Comparison of ENCODE assay signal across 8 cellular contexts in the genomic region with DNA sequence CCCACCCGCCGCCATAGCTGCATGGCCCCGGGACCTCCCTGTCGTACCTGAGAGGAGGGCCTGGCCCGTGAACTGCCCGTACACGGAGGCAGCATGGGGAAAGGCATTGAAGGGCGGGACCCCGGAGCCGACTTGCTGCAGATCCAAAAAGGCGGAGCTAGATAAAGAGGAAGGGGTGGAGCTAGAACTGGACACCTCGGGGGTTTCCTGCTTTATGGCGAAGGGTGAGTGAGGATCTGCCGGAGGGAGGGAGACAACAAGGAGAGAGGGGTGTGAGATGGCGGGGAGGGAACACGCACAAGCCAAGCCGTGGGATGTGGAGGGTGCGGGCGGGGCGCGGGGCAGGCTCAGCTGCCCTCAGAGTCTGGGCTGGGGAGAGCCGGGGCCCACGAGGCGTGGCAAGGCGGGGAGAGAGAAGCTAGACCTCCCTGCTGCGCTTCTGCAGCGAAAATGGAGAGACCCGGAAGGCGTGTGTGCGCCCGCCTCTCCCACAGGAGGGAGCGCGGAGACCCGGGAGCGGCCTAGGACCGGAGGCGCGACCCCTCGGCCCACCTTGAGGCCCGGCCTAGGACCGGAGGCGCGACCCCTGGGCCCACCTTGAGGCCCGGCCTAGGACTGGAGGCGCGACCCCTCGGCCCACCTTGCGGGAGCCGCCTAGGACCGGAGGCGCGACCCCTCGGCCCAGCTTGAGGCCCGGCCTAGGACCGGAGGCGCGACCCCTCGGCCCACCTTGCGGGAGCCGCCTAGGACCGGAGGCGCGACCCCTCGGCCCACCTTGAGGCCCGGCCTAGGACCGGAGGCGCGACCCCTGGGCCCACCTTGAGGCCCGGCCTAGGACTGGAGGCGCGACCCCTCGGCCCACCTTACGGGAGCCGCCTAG. TPM values are rescaled to one million over a fixed set of nuclear protein-coding genes. Genes with fewer than 3 reads are reported as not detected.
DNase-seq lines count a peak whose midpoint lies in the region; ATAC-seq and TF ChIP-seq lines count a peak whose summit lies in the region.
"Not testable (repeated sequence)": the region's sequence is repeated elsewhere in the genome, so short reads cannot be mapped to it uniquely, and the experiment has no call there.

No MANE protein-coding gene starts in this region.

- H3K27me3 ChIP-seq in CD4-positive, alpha-beta memory T cell (ENCODE audit: insufficient read depth, low read length); esophagus squamous epithelium: not testable (repeated sequence)

- H3K4me1 Mint-ChIP-seq in CD4-positive, alpha-beta memory T cell, result peaks cover 0 to 38% (median 4%) of the 10 kb centered on the region in 4 donors
- H3K4me1 Mint-ChIP-seq in naive thymus-derived CD8-positive, alpha-beta T cell, result peaks cover 5 to 35% (median 10%) of the 10 kb centered on the region in 4 donors

- H3K4me1 ChIP-seq in CD4-positive, alpha-beta memory T cell (ENCODE audit: insufficient read depth, low read length), result peaks cover 10% of the 10 kb centered on the region
- H3K4me1 ChIP-seq in esophagus squamous epithelium, result peaks cover 12 to 49% (median 15%) of the 10 kb centered on the region in 3 donors

- peak; percentile 73 for ATAC-seq in GM21786 (IDR thresholded peaks at IDR 0.05; ENCODE audit: unreplicated experiment)
- ATAC-seq in naive thymus-derived CD8-positive, alpha-beta T cell, result peak; percentile 89 to 94

- DNase-seq in CD4-positive, alpha-beta memory T cell, result peak; percentile 14 to 88 (median 57)
- DNase-seq in NAMALWA (ENCODE audit: low spot score) (peak; percentile 94), T-helper 2 cell (peak in 4 of 5 experiments; percentile 28 to 80 (median 54)), esophagus squamous epithelium (lab: John Stamatoyannopoulos, UW) (peak; percentile 43)
- peak; percentile 38 for DNase-seq in activated effector memory CD4-positive, alpha-beta T cell treated with Interleukin-2 at 50 U/mL for 16 hours
- peak in 8 of 10 donors; percentile 17 to 82 (median 47) for DNase-seq in naive thymus-derived CD8-positive, alpha-beta T cell
- peak; percentile 15 to 36 for DNase-seq in stimulated activated CD8-positive, alpha-beta memory T cell treated with anti-CD3 and anti-CD28 coated beads, Interleukin-2, amount 100 ng/mL, for 1 hour (ENCODE audit: low read depth in 2 of 2)

- H3K4me3 Mint-ChIP-seq in CD4-positive, alpha-beta memory T cell, result peak overlapping the region; percentile 71 to 94 (median 86)
- H3K4me3 Mint-ChIP-seq in naive thymus-derived CD8-positive, alpha-beta T cell, result peak overlapping the region; percentile 27 to 98 (median 92)

- CTCF ChIA-PET in CD4-positive, alpha-beta memory T cell (lab: Charles Lee; ENCODE audit: partially characterized antibody), result interaction anchor here (0.8 to 2.8 kb wide), 7 partner anchors 14 to 155 kb away, joined by 3 to 20 read pairs (median 7); no protein-coding TSS in a partner anchor

- WGBS in esophagus squamous epithelium, 2 donors, result 68 to 79% methylated on average over 18 to 28 of the region's 74 CpGs

- TF ChIP-seq CTCF in esophagus squamous epithelium (IDR thresholded peaks at IDR 0.05), result not testable (repeated sequence)

- POLR2A ChIA-PET in CD4-positive, alpha-beta memory T cell (lab: Charles Lee; ENCODE audit: partially characterized antibody), result interaction anchor here (0.6 to 1.9 kb wide), 8 partner anchors 8 to 125 kb away, joined by 3 to 10 read pairs (median 3); a partner anchor contains a TSS
- POLR2A ChIA-PET in naive thymus-derived CD8-positive, alpha-beta T cell (lab: Charles Lee), result interaction anchor here (0.5 to 1.9 kb wide), 9 partner anchors 10 to 64 kb away, joined by 3 to 14 read pairs (median 4); a partner anchor contains a TSS

- H3K27ac ChIP-seq in CD4-positive, alpha-beta memory T cell (ENCODE audit: low read depth, low read length), result peak overlapping the region; percentile 34
- H3K27ac ChIP-seq in esophagus squamous epithelium, result peak overlapping the region; percentile 61 to 92 (median 88)

- peak in 2 of 4 donors; percentile 20 to 31 for TF ChIP-seq POLR2A in esophagus squamous epithelium (IDR thresholded peaks at IDR 0.05)

- H3K27me3 Mint-ChIP-seq in CD4-positive, alpha-beta memory T cell; naive thymus-derived CD8-positive, alpha-beta T cell: not testable (repeated sequence)

- not testable (repeated sequence) for H3K9me3 Mint-ChIP-seq in CD4-positive, alpha-beta memory T cell; naive thymus-derived CD8-positive, alpha-beta T cell

- H3K9me3 ChIP-seq in CD4-positive, alpha-beta memory T cell (ENCODE audit: control insufficient read depth in 1 of 2, low read length in 2 of 2); esophagus squamous epithelium: not testable (repeated sequence)

- not testable (repeated sequence) for H3K36me3 ChIP-seq in CD4-positive, alpha-beta memory T cell (ENCODE audit: insufficient read depth, low read length); esophagus squamous epithelium

- peaks cover 0 to 24% of the 10 kb centered on the region in 2 donors for H3K36me3 Mint-ChIP-seq in CD4-positive, alpha-beta memory T cell
- H3K36me3 Mint-ChIP-seq in naive thymus-derived CD8-positive, alpha-beta T cell, result peaks cover 0 to 21% (median 0%) of the 10 kb centered on the region in 3 donors

- peak overlapping the region in 6 of 7 donors; percentile 59 to 95 (median 92) for H3K27ac Mint-ChIP-seq in CD4-positive, alpha-beta memory T cell
- H3K27ac Mint-ChIP-seq in naive thymus-derived CD8-positive, alpha-beta T cell, result peak overlapping the region in 9 of 10 donors; percentile 77 to 97 (median 94)

- peak overlapping the region in 1 of 2 donors; percentile 57 for H3K4me3 ChIP-seq in CD4-positive, alpha-beta memory T cell (ENCODE audit: low read length in 2 of 2)
- H3K4me3 ChIP-seq in esophagus squamous epithelium, result peak overlapping the region; percentile 41 to 59 (median 52)

- intact Hi-C loops in CD4-positive, alpha-beta memory T cell (cut with micrococcal nuclease), result loop anchor here (1.0 kb wide), 1 partner anchor 31 kb away; no protein-coding TSS in a partner anchor
- intact Hi-C loops in esophagus squamous epithelium (cut with DNase I), result not testable (repeated sequence)

RNA-seq across cellular contexts. Expression of a gene that starts 43.1 kb away (rescaled TPM):
- 1 to 10 TPM; 1.7 to 2.3 TPM for total RNA-seq in CD4-positive, alpha-beta memory T cell
- under 1 TPM; 0.19 to 0.80 TPM for polyA plus RNA-seq in CD4-positive, alpha-beta memory T cell
- 1 to 10 TPM in 3 of 4 donors, under 1 TPM in 1; 0.32 to 7.6 (median 2.7) TPM for total RNA-seq in esophagus squamous epithelium
- 1 to 10 TPM in 1 of 2 experiments, under 1 TPM in 1; 0.82 to 1.6 TPM for total RNA-seq in naive thymus-derived CD8-positive, alpha-beta T cell
- polyA plus RNA-seq in naive thymus-derived CD8-positive, alpha-beta T cell, result under 1 TPM; 0.52 to 0.73 (median 0.68) TPM

Comparison
In these comparisons a context has a peak if more than half of its experiments do, and no peak if none do; other contexts are left out.
1. DNase-seq: peak in every context shown above with its lines; median percentile 94 in NAMALWA; 57 in CD4-positive, alpha-beta memory T cell; 54 in T-helper 2 cell; 47 in naive thymus-derived CD8-positive, alpha-beta T cell; 43 in esophagus squamous epithelium; 38 in activated effector memory CD4-positive, alpha-beta T cell treated with Interleukin-2 at 50 U/mL for 16 hours; 26 in stimulated activated CD8-positive, alpha-beta memory T cell treated with anti-CD3 and anti-CD28 coated beads, Interleukin-2, amount 100 ng/mL, for 1 hour.